ENCODE assay signal across 24 cellular contexts in genomic region chr10:70074971-70075370, GRCh38. TPM values are rescaled to one million over a fixed set of nuclear protein-coding genes. Genes with fewer than 3 reads are reported as not detected.
"Had no signal": no experiment of that assay in that cellular context is flagged by ENCODE, and none has a peak within 500 bp of the region (broad histone marks: within the 10 kb centered on the region; RNA-seq: fewer than 3 reads in every experiment).

No MANE protein-coding gene starts in this region.

- H3K4me1 ChIP-seq: esophagus muscularis mucosa, gastroesophageal sphincter, heart left ventricle, left ventricle myocardium inferior, lower lobe of right lung had no signal

- H3K36me3 ChIP-seq: lower lobe of right lung had no signal

- H3K4me1 Mint-ChIP-seq: immature natural killer cell; naive thymus-derived CD4-positive, alpha-beta T cell had no signal

- H3K36me3 Mint-ChIP-seq: immature natural killer cell; naive thymus-derived CD4-positive, alpha-beta T cell had no signal

- DNase-seq: dermis blood vessel endothelial cell; dorsolateral prefrontal cortex; effector CD4-positive, alpha-beta T cell; effector memory CD4-positive, alpha-beta T cell; foreskin keratinocyte; heart left ventricle; hypothalamus; immature natural killer cell; islet precursor cell; kidney; kidney glomerular epithelial cell; left colon; left ventricle myocardium inferior; lower lobe of right lung; mesenchymal stem cell; midbrain; naive thymus-derived CD4-positive, alpha-beta T cell had no signal

- H2AFZ ChIP-seq: hepatocyte had no signal

- ATAC-seq: foreskin keratinocyte; gastroesophageal sphincter; heart left ventricle; left colon; left lobe of liver; lower lobe of right lung; naive thymus-derived CD4-positive, alpha-beta T cell had no signal

- H3K27me3 ChIP-seq: dorsolateral prefrontal cortex, esophagus muscularis mucosa, foreskin keratinocyte, gastroesophageal sphincter, heart left ventricle, hepatocyte had no signal

- H3K9me3 Mint-ChIP-seq: immature natural killer cell had no signal

- H3K9me3 ChIP-seq: esophagus muscularis mucosa, gastroesophageal sphincter, heart left ventricle, left ventricle myocardium inferior, lower lobe of right lung had no signal

- H3K27ac ChIP-seq: coronary artery, dorsolateral prefrontal cortex, esophagus muscularis mucosa, foreskin keratinocyte, gastroesophageal sphincter, heart left ventricle, hepatocyte, left ventricle myocardium inferior, lower lobe of right lung had no signal

- H3K4me2 ChIP-seq: hepatocyte had no signal

- H3K27ac Mint-ChIP-seq: immature natural killer cell; naive thymus-derived CD4-positive, alpha-beta T cell had no signal

- H3K4me3 Mint-ChIP-seq: immature natural killer cell; naive thymus-derived CD4-positive, alpha-beta T cell had no signal

- H3K4me3 ChIP-seq: coronary artery, dorsolateral prefrontal cortex, esophagus muscularis mucosa, gastroesophageal sphincter, heart left ventricle, hepatocyte, left ventricle myocardium inferior, lower lobe of right lung had no signal

RNA-seq across cellular contexts. Expression of gene MACROH2A2, which starts 22.3 kb away (rescaled TPM):
- total RNA-seq: endothelial cell of umbilical vein, lung microvascular endothelial cell had no signal
